1 cellular context compared by ENCODE assay signal in the genomic region with DNA sequence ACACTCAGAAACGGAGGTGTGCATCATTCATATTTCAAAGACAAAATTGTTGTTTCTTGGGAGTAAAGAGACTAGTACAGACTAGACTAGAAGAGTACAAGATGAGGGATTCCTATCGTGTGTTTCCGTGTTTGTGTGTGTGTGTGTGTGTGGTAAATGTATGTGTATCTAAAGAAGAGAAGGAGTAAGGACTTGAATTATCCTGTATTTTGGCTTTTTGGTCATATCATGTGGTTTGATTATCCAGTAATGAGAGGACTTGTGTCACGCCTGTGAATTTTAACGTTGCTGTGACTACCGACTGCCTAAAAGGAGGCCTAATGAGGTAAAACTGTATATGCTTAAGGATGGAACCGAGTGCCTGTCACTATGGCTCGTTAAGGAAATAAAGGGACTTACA.
TF ChIP-seq lines count a peak whose summit lies in the region.

No MANE protein-coding gene starts in this region.

TF ChIP-seq in WTC11, 78 proteins besides CTCF, POLR2A, EP300 and RAD21 (continued from another document):
- TF ChIP-seq, protein P1, sequence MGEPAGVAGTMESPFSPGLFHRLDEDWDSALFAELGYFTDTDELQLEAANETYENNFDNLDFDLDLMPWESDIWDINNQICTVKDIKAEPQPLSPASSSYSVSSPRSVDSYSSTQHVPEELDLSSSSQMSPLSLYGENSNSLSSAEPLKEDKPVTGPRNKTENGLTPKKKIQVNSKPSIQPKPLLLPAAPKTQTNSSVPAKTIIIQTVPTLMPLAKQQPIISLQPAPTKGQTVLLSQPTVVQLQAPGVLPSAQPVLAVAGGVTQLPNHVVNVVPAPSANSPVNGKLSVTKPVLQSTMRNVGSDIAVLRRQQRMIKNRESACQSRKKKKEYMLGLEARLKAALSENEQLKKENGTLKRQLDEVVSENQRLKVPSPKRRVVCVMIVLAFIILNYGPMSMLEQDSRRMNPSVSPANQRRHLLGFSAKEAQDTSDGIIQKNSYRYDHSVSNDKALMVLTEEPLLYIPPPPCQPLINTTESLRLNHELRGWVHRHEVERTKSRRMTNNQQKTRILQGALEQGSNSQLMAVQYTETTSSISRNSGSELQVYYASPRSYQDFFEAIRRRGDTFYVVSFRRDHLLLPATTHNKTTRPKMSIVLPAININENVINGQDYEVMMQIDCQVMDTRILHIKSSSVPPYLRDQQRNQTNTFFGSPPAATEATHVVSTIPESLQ (CRISPR knock-in tag; IDR thresholded peaks at IDR 0.05), result no peak
- TF ChIP-seq ZNF416 (CRISPR knock-in tag; IDR thresholded peaks at IDR 0.05) (no peak), MXD4 (CRISPR knock-in tag; IDR thresholded peaks at IDR 0.05; ENCODE audit: borderline replicate concordance) (no peak), GRHL2 (CRISPR knock-in tag; IDR thresholded peaks at IDR 0.05; ENCODE audit: insufficient replicate concordance, severe bottlenecking) (no peak), RELA (CRISPR knock-in tag; IDR thresholded peaks at IDR 0.05; ENCODE audit: borderline replicate concordance) (no peak), SP1 (CRISPR knock-in tag; conservative IDR thresholded peaks at IDR 0.05) (no peak), ATF1 (CRISPR knock-in tag; IDR thresholded peaks at IDR 0.05) (no peak), NR3C1 (CRISPR knock-in tag; conservative IDR thresholded peaks at IDR 0.05; ENCODE audit: low read depth) (no peak)
- TF ChIP-seq, protein P2, sequence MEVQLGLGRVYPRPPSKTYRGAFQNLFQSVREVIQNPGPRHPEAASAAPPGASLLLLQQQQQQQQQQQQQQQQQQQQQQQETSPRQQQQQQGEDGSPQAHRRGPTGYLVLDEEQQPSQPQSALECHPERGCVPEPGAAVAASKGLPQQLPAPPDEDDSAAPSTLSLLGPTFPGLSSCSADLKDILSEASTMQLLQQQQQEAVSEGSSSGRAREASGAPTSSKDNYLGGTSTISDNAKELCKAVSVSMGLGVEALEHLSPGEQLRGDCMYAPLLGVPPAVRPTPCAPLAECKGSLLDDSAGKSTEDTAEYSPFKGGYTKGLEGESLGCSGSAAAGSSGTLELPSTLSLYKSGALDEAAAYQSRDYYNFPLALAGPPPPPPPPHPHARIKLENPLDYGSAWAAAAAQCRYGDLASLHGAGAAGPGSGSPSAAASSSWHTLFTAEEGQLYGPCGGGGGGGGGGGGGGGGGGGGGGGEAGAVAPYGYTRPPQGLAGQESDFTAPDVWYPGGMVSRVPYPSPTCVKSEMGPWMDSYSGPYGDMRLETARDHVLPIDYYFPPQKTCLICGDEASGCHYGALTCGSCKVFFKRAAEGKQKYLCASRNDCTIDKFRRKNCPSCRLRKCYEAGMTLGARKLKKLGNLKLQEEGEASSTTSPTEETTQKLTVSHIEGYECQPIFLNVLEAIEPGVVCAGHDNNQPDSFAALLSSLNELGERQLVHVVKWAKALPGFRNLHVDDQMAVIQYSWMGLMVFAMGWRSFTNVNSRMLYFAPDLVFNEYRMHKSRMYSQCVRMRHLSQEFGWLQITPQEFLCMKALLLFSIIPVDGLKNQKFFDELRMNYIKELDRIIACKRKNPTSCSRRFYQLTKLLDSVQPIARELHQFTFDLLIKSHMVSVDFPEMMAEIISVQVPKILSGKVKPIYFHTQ (CRISPR knock-in tag; IDR thresholded peaks at IDR 0.05), result no peak
- TF ChIP-seq, protein P3, sequence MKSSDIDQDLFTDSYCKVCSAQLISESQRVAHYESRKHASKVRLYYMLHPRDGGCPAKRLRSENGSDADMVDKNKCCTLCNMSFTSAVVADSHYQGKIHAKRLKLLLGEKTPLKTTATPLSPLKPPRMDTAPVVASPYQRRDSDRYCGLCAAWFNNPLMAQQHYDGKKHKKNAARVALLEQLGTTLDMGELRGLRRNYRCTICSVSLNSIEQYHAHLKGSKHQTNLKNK (CRISPR knock-in tag; IDR thresholded peaks at IDR 0.05), result no peak
- TF ChIP-seq, protein P4, sequence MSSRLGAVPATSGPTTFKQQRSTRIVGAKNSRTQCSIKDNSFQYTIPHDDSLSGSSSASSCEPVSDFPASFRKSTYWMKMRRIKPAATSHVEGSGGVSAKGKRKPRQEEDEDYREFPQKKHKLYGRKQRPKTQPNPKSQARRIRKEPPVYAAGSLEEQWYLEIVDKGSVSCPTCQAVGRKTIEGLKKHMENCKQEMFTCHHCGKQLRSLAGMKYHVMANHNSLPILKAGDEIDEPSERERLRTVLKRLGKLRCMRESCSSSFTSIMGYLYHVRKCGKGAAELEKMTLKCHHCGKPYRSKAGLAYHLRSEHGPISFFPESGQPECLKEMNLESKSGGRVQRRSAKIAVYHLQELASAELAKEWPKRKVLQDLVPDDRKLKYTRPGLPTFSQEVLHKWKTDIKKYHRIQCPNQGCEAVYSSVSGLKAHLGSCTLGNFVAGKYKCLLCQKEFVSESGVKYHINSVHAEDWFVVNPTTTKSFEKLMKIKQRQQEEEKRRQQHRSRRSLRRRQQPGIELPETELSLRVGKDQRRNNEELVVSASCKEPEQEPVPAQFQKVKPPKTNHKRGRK (CRISPR knock-in tag; IDR thresholded peaks at IDR 0.05; ENCODE audit: borderline replicate concordance), result no peak
